14 cellular contexts compared by ENCODE assay signal in the genomic region with DNA sequence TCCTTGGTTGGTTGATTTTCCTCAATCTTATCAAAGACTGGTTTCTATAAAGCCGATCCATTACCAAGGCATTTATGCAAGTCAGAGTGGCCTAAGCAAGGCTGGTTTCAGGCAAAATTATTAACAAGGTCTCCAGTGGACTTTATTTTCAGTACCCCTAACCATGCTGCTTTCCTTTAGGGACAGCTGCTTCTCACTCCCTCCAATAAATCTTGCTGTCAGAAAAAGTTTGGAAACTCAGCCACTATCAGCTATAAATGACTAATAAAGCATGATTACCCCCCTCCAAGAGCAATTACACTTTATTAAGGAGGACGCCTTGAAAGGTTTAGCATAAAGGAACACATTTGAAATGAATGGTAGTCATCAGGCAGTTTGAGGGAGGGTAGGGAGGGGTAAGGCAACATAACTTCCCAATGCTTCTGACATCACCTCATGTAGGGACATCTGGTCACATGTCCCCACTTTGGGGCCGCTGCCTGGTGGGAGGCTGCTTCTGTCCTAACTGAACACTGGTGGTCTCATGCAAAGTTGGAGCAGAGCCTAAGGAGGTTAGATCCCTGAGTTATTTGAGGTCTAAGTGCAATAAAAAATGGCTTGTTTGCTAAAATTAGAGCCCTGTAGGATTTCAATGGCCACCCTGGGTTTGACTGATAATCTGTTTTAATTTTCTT.
"Had no signal": no experiment of that assay in that cellular context is flagged by ENCODE, and none has a peak within 500 bp of the region (broad histone marks: within the 10 kb centered on the region; RNA-seq: fewer than 3 reads in every experiment).

No MANE protein-coding gene starts in this region.

- ATAC-seq: left lung had no signal

- H3K27ac Mint-ChIP-seq: activated CD4-positive, alpha-beta T cell treated with anti-CD3 and anti-CD28 coated beads, Interleukin-2, amount 10 ng/mL, durations not matched to agents 7 days and 5 days; activated naive CD4-positive, alpha-beta T cell treated with anti-CD3 and anti-CD28 coated beads, Interleukin-2, amount 50 U/mL, for 24 hours; type B pancreatic cell had no signal

- H3K36me3 ChIP-seq: left lung, right lobe of liver, suprapubic skin had no signal

- H3K4me1 ChIP-seq: left lung, suprapubic skin had no signal

- FAIRE-seq: islet of Langerhans had no signal

- DNase-seq: activated CD4-positive, alpha-beta T cell treated with anti-CD3 and anti-CD28 coated beads, Interleukin-2, amount 10 ng/mL, durations not matched to agents 7 days and 5 days; activated CD4-positive, CD25-positive, alpha-beta regulatory T cell; activated CD8-positive, alpha-beta memory T cell treated with anti-CD3 and anti-CD28 coated beads for 24 hours; head of caudate nucleus; left lung; mesendoderm; right lobe of liver; stimulated activated CD4-positive, alpha-beta T cell treated with anti-CD3 and anti-CD28 coated beads, Interleukin-2, amount 100 ng/mL, for 48 hours; stimulated activated naive CD4-positive, alpha-beta T cell treated with Interleukin-2 at 50 U/mL for 16 hours; T-helper 2 cell had no signal

- H3K27me3 ChIP-seq: left lung, right lobe of liver had no signal

- H3K9me3 ChIP-seq: left lung, right lobe of liver, suprapubic skin had no signal

- H3K36me3 Mint-ChIP-seq: activated naive CD4-positive, alpha-beta T cell treated with anti-CD3 and anti-CD28 coated beads, Interleukin-2, amount 50 U/mL, for 24 hours; type B pancreatic cell had no signal

- H3K9me3 Mint-ChIP-seq: activated CD4-positive, alpha-beta T cell treated with anti-CD3 and anti-CD28 coated beads, Interleukin-2, amount 10 ng/mL, durations not matched to agents 7 days and 5 days; activated naive CD4-positive, alpha-beta T cell treated with anti-CD3 and anti-CD28 coated beads, Interleukin-2, amount 50 U/mL, for 24 hours; type B pancreatic cell had no signal

- H3K27ac ChIP-seq: left lung, suprapubic skin had no signal

- H3K4me3 Mint-ChIP-seq: activated CD4-positive, alpha-beta T cell treated with anti-CD3 and anti-CD28 coated beads, Interleukin-2, amount 10 ng/mL, durations not matched to agents 7 days and 5 days; activated naive CD4-positive, alpha-beta T cell treated with anti-CD3 and anti-CD28 coated beads, Interleukin-2, amount 50 U/mL, for 24 hours; type B pancreatic cell had no signal

- H3K4me1 Mint-ChIP-seq: activated CD4-positive, alpha-beta T cell treated with anti-CD3 and anti-CD28 coated beads, Interleukin-2, amount 10 ng/mL, durations not matched to agents 7 days and 5 days; activated naive CD4-positive, alpha-beta T cell treated with anti-CD3 and anti-CD28 coated beads, Interleukin-2, amount 50 U/mL, for 24 hours had no signal

- H3K4me3 ChIP-seq: left lung, right lobe of liver, suprapubic skin had no signal
